In genomic region chr5:63233906-63234305, GRCh38 we compare ENCODE assay signal across 30 cellular contexts.
DNase-seq lines count a peak whose midpoint lies in the region; TF ChIP-seq lines count a peak whose summit lies in the region.
"Had no signal": no experiment of that assay in that cellular context is flagged by ENCODE, and none has a peak within 500 bp of the region (broad histone marks: within the 10 kb centered on the region; RNA-seq: fewer than 3 reads in every experiment).

No MANE protein-coding gene starts in this region.

- WGBS in sigmoid colon, 2 donors: 49 to 66% methylated on average over 3 of the region's 3 CpGs

- H3K36me3 ChIP-seq in BJ (ENCODE audit: control insufficient read depth, insufficient read depth, low read length): no peaks in the 10 kb centered on the region
- H3K36me3 ChIP-seq in fibroblast of lung (ENCODE audit: control insufficient read depth, insufficient read depth, low read length): no peaks in the 10 kb centered on the region
- no peaks in the 10 kb centered on the region for H3K36me3 ChIP-seq in neuron (ENCODE audit: insufficient read depth, low read length)
- H3K36me3 ChIP-seq in sigmoid colon: no peaks in the 10 kb centered on the region
- no peaks in the 10 kb centered on the region for H3K36me3 ChIP-seq in CD8-positive, alpha-beta memory T cell (ENCODE audit: insufficient read depth, low read length)
- H3K36me3 ChIP-seq: BE2C, uterus, WERI-Rb-1 had no signal

- TF ChIP-seq EP300 in sigmoid colon (IDR thresholded peaks at IDR 0.05): no peak

- no peak for TF ChIP-seq POLR2A in sigmoid colon (IDR thresholded peaks at IDR 0.05)

- H2AFZ ChIP-seq in fibroblast of lung (ENCODE audit: low read length) (no peak overlapping the region), neuron (ENCODE audit: low read depth, low read length) (peak overlapping the region; percentile 16)

- peaks cover 0 to 1% of the 10 kb centered on the region in 2 donors for H3K27me3 Mint-ChIP-seq in CD8-positive, alpha-beta memory T cell
- H3K27me3 Mint-ChIP-seq: activated CD8-positive, alpha-beta memory T cell treated with anti-CD3 and anti-CD28 coated beads, Interleukin-2, amount 10 ng/mL, durations not matched to agents 7 days and 5 days; central memory CD8-positive, alpha-beta T cell had no signal

- H3K9me3 ChIP-seq in fibroblast of lung (ENCODE audit: control insufficient read depth, insufficient read depth, low read depth, low read length) (no peaks in the 10 kb centered on the region), neuron (ENCODE audit: low read length) (no peaks in the 10 kb centered on the region), sigmoid colon (no peaks in the 10 kb centered on the region)
- no peaks in the 10 kb centered on the region for H3K9me3 ChIP-seq in CD8-positive, alpha-beta memory T cell (ENCODE audit: low read length)
- H3K9me3 ChIP-seq: BE2C, uterus had no signal

- intact Hi-C loops in sigmoid colon (cut with DNase I): no loop called here

- TF ChIP-seq CTCF in BJ (IDR thresholded peaks at IDR 0.05; ENCODE audit: insufficient read depth, low read depth, low read length) (no peak), fibroblast of lung (conservative IDR thresholded peaks at IDR 0.05 in 1 of 2, IDR thresholded peaks at IDR 0.05 in 1 of 2; ENCODE audit: low read depth in 1 of 2, low read length in 2 of 2) (no peak), sigmoid colon (IDR thresholded peaks at IDR 0.05) (no peak)

- H3K27me3 ChIP-seq in BJ (ENCODE audit: control insufficient read depth, insufficient read depth, low read length) (no peaks in the 10 kb centered on the region), fibroblast of lung (ENCODE audit: control insufficient read depth, insufficient read depth, low read length) (no peaks in the 10 kb centered on the region), neuron (ENCODE audit: insufficient read depth, low read length) (no peaks in the 10 kb centered on the region), sigmoid colon (no peaks in the 10 kb centered on the region)
- no peaks in the 10 kb centered on the region for H3K27me3 ChIP-seq in CD8-positive, alpha-beta memory T cell (ENCODE audit: insufficient read depth, low read length, poor library complexity, severe bottlenecking)
- H3K27me3 ChIP-seq: BE2C, uterus had no signal

- H3K4me1 ChIP-seq in fibroblast of lung (ENCODE audit: control insufficient read depth, extremely low read depth, insufficient read depth, low read length) (no peaks in the 10 kb centered on the region), neuron (ENCODE audit: insufficient read depth, low read length) (no peaks in the 10 kb centered on the region), sigmoid colon (peaks cover 0 to 7% (median 3%) of the 10 kb centered on the region in 4 donors)
- no peaks in the 10 kb centered on the region for H3K4me1 ChIP-seq in CD8-positive, alpha-beta memory T cell (ENCODE audit: insufficient read depth, low read length)
- H3K4me1 ChIP-seq: BE2C, uterus had no signal

- CTCF ChIA-PET in BJ (lab: Yijun Ruan, JAX): no interaction called here
- CTCF ChIA-PET in CD8-positive, alpha-beta memory T cell (lab: Charles Lee): no interaction called here

- H4K20me1 ChIP-seq in fibroblast of lung (ENCODE audit: control insufficient read depth, extremely low read depth, insufficient read depth, low read length): no peaks in the 10 kb centered on the region

- H3K27ac Mint-ChIP-seq in CD8-positive, alpha-beta memory T cell: no peak overlapping the region
- H3K27ac Mint-ChIP-seq: activated CD8-positive, alpha-beta memory T cell treated with anti-CD3 and anti-CD28 coated beads, Interleukin-2, amount 10 ng/mL, durations not matched to agents 7 days and 5 days; activated naive CD4-positive, alpha-beta T cell treated with anti-CD3 and anti-CD28 coated beads for 36 hours; activated T-cell treated with anti-CD3 and anti-CD28 coated beads, Interleukin-2, amount 50 U/mL, for 72 hours had no signal

- H3K4me3 Mint-ChIP-seq in CD8-positive, alpha-beta memory T cell: no peak overlapping the region
- H3K4me3 Mint-ChIP-seq: activated CD8-positive, alpha-beta memory T cell treated with anti-CD3 and anti-CD28 coated beads, Interleukin-2, amount 10 ng/mL, durations not matched to agents 7 days and 5 days; activated naive CD4-positive, alpha-beta T cell treated with anti-CD3 and anti-CD28 coated beads for 36 hours; activated T-cell treated with anti-CD3 and anti-CD28 coated beads, Interleukin-2, amount 50 U/mL, for 72 hours; central memory CD8-positive, alpha-beta T cell; neural crest cell had no signal

- no peak overlapping the region for H3K4me2 ChIP-seq in fibroblast of lung (ENCODE audit: extremely low read depth, insufficient read depth, low read length)

- H3K36me3 Mint-ChIP-seq in CD8-positive, alpha-beta memory T cell: no peaks in the 10 kb centered on the region
- H3K36me3 Mint-ChIP-seq: activated CD8-positive, alpha-beta memory T cell treated with anti-CD3 and anti-CD28 coated beads, Interleukin-2, amount 10 ng/mL, durations not matched to agents 7 days and 5 days had no signal

- POLR2A ChIA-PET in BJ (lab: Charles Lee): no interaction called here
- POLR2A ChIA-PET in CD8-positive, alpha-beta memory T cell (lab: Charles Lee): no interaction called here

- H3K27ac ChIP-seq in fibroblast of lung (ENCODE audit: insufficient read depth, low read length): no peak overlapping the region
- no peak overlapping the region for H3K27ac ChIP-seq in sigmoid colon
- H3K27ac ChIP-seq in CD8-positive, alpha-beta memory T cell (ENCODE audit: low read depth, low read length): no peak overlapping the region
- H3K27ac ChIP-seq: epithelial cell of prostate, skin epidermis, uterus, WERI-Rb-1 had no signal

- no peaks in the 10 kb centered on the region for H3K79me2 ChIP-seq in fibroblast of lung (ENCODE audit: control insufficient read depth, insufficient read depth, low read length)

- H3K9me3 Mint-ChIP-seq in CD8-positive, alpha-beta memory T cell: peaks cover 0 to 17% (median 2%) of the 10 kb centered on the region in 5 donors
- H3K9me3 Mint-ChIP-seq: neural crest cell had no signal

- DNase-seq in BJ (ENCODE audit: low read depth): peak; percentile 32
- DNase-seq in amniotic epithelial cell (ENCODE audit: low read depth): peak; percentile 13
- DNase-seq in fibroblast of lung (ENCODE audit: low read depth in 2 of 2): peak; percentile 19 to 48
- no peak for DNase-seq in stimulated activated CD4-positive, alpha-beta T cell treated with anti-CD3 and anti-CD28 coated beads, Interleukin-4, amount 100 ng/mL, for 24 hours
- DNase-seq in sigmoid colon: no peak
- no peak for DNase-seq in CD8-positive, alpha-beta memory T cell
- no peak for DNase-seq in NCI-H1417 treated with DMSO at 0.1 percent for 48 hours (lab: John Stamatoyannopoulos, UW)
- DNase-seq: activated CD4-positive, alpha-beta T cell treated with anti-CD3 and anti-CD28 coated beads, Interleukin-2, amount 50 U/mL, for 1 hour; activated CD8-positive, alpha-beta memory T cell treated with anti-CD3 and anti-CD28 coated beads, Interleukin-2, amount 10 ng/mL, durations not matched to agents 7 days and 5 days; activated naive CD4-positive, alpha-beta T cell treated with anti-CD3 and anti-CD28 coated beads for 36 hours; activated T-cell treated with anti-CD3 and anti-CD28 coated beads, Interleukin-2, amount 50 U/mL, for 72 hours; amygdala; BE2C; DMS79 treated with DMSO at 0.1 percent for 48 hours; HCEC 1CT; NCI-H1048; NCI-H1930; NCI-H345; NCI-H774; OCI-M1; stimulated activated CD4-positive, alpha-beta T cell treated with anti-CD3 and anti-CD28 coated beads, Interleukin-1b, Interleukin-23, amount 100 ng/mL, for 48 hours; substantia nigra; T-helper 9 cell; uterus; WERI-Rb-1 had no signal

- no peak overlapping the region for H3K9ac ChIP-seq in fibroblast of lung (ENCODE audit: insufficient read depth, low read length)

- H3K4me1 Mint-ChIP-seq in CD8-positive, alpha-beta memory T cell: no peaks in the 10 kb centered on the region
- H3K4me1 Mint-ChIP-seq: activated CD8-positive, alpha-beta memory T cell treated with anti-CD3 and anti-CD28 coated beads, Interleukin-2, amount 10 ng/mL, durations not matched to agents 7 days and 5 days; central memory CD8-positive, alpha-beta T cell; neural crest cell had no signal

- H3K4me3 ChIP-seq in BJ (ENCODE audit: low read depth, low read length) (no peak overlapping the region), fibroblast of lung (replicated peaks in 1 of 4; ENCODE audit: control extremely low read depth in 1 of 4, insufficient read depth in 1 of 4, low read depth in 3 of 4, low read length in 4 of 4) (no peak overlapping the region), neuron (ENCODE audit: low read length) (no peak overlapping the region), sigmoid colon (no peak overlapping the region)
- no peak overlapping the region for H3K4me3 ChIP-seq in CD8-positive, alpha-beta memory T cell (ENCODE audit: low read length)
- H3K4me3 ChIP-seq: skin epidermis, uterus had no signal

Comparison
In these comparisons a context has a peak if more than half of its experiments do, and no peak if none do; other contexts are left out.
1. DNase-seq: peak in BJ (single experiment), amniotic epithelial cell (single experiment) and fibroblast of lung (2 of 2); none in stimulated activated CD4-positive, alpha-beta T cell treated with anti-CD3 and anti-CD28 coated beads, Interleukin-4, amount 100 ng/mL, for 24 hours (single experiment), sigmoid colon (single experiment), CD8-positive, alpha-beta memory T cell (0 of 5) and NCI-H1417 treated with DMSO at 0.1 percent for 48 hours (single experiment).